ENCODE assay signal across 1 cellular context in the genomic region with DNA sequence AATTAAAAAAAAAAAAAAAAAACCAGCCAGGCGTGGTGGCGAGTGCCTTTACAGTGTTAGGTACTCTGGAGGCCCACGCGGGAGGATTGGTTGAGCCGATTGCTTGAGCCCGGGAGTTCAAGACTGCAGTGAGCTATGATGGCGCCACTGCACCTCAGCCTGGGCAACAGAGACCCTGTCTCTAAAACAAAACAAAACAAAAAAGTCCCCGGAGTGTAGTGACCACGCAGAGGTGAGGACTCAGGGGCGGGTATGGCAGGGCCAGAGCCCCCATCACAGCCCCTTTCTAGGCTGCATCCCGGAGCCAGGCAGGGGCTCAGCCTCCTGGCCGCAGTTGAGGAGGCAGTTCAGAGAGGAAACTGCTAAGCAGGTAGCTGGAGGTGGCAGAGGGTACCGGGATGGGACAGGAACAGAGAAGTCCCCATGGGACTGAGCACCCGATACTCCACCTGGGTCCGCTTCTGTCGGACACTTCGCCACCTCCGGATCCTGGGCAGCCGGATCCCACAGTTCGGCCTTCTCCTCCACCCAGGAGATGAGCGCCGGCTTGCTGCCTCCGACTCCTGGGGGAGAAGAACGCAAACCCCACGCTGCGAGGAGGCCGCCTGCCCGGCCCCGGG.
TF ChIP-seq lines count a peak whose summit lies in the region.

No MANE protein-coding gene starts in this region.

TF ChIP-seq in IMR-90, 13 proteins besides CTCF, POLR2A, EP300 and RAD21 (continued from another document):
- TF ChIP-seq, protein P1, sequence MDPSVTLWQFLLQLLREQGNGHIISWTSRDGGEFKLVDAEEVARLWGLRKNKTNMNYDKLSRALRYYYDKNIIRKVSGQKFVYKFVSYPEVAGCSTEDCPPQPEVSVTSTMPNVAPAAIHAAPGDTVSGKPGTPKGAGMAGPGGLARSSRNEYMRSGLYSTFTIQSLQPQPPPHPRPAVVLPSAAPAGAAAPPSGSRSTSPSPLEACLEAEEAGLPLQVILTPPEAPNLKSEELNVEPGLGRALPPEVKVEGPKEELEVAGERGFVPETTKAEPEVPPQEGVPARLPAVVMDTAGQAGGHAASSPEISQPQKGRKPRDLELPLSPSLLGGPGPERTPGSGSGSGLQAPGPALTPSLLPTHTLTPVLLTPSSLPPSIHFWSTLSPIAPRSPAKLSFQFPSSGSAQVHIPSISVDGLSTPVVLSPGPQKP (IDR thresholded peaks at IDR 0.05; ENCODE audit: borderline replicate concordance, low read depth, low read length), result no peak
- TF ChIP-seq CEBPB (IDR thresholded peaks at IDR 0.05; ENCODE audit: low read depth, low read length), result no peak
- no peak for TF ChIP-seq MAFK (IDR thresholded peaks at IDR 0.05; ENCODE audit: low read depth, low read length)
- no peak for TF ChIP-seq BHLHE40 (IDR thresholded peaks at IDR 0.05; ENCODE audit: low read depth, low read length)
- no peak for TF ChIP-seq FOS (IDR thresholded peaks at IDR 0.05; ENCODE audit: low read depth, low read length)
- no peak for TF ChIP-seq MAZ (IDR thresholded peaks at IDR 0.05; ENCODE audit: borderline replicate concordance, low read depth, low read length)
